Comparison of ENCODE assay signal across 11 cellular contexts in the genomic region with DNA sequence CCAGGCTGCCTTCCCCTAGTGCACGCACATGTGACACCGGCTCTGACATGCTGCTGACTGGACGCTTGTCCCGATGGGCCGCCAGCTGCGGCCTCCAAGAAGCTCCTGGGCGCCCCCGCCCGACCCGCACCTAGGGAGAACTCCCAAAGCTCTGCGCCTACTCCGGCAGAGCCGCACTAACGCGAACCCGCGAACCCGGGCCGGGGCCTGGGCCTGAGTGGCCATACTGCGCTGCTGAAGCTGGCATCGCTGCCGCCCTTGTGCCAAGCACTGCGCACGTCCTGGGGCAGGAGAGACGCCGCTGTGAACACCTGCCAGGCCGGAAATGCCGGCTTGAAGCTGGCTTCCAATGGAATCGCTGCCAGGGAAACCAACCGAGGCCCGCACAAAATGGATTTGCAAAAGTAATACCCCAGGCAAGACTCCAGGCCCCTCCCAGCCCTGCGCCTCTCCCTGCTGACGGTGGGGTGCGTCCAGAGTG.
DNase-seq lines count a peak whose midpoint lies in the region; ATAC-seq and TF ChIP-seq lines count a peak whose summit lies in the region.
"Had no signal": no experiment of that assay in that cellular context is flagged by ENCODE, and none has a peak within 500 bp of the region (broad histone marks: within the 10 kb centered on the region; RNA-seq: fewer than 3 reads in every experiment).

No MANE protein-coding gene starts in this region.

- ATAC-seq in Right ventricle myocardium superior (ENCODE audit: poor library complexity) (peak; percentile 71), omental fat pad (ENCODE audit: low FRiP score) (peak; percentile 41)

- no peaks in the 10 kb centered on the region for H3K9me3 ChIP-seq in BE2C

- H3K27me3 ChIP-seq in BE2C = peaks cover 4% of the 10 kb centered on the region; the same call in 1 of the 2 replicates

- no peaks in the 10 kb centered on the region for H3K36me3 ChIP-seq in BE2C

- peak; percentile 21 for DNase-seq in BE2C
- peak; percentile 12 for DNase-seq in NCI-H146 treated with DMSO at 0.1 percent for 48 hours (lab: John Stamatoyannopoulos, UW; ENCODE audit: unreplicated experiment)
- peak; percentile 41 for DNase-seq in Right ventricle myocardium superior
- no peak for DNase-seq in omental fat pad (ENCODE audit: low spot score)
- no peak for DNase-seq in C1 segment of cervical spinal cord (lab: John Stamatoyannopoulos, UW)
- no peak for DNase-seq in AML-193 (lab: John Stamatoyannopoulos, UW)
- no peak for DNase-seq in NCI-H1694 (lab: John Stamatoyannopoulos, UW)
- DNase-seq in T1000 (lab: John Stamatoyannopoulos, UW) = no peak
- DNase-seq: central memory CD4-positive, alpha-beta T cell; NCI-H2081; RPMI8226 had no signal

- no peak overlapping the region for H3K4me3 ChIP-seq in BE2C (ENCODE audit: low read depth, low read length)

- intact Hi-C loops in Right ventricle myocardium superior (cut with DNase I) = no loop called here

- H3K4me1 ChIP-seq in BE2C = no peaks in the 10 kb centered on the region

- TF ChIP-seq CTCF in BE2C (IDR thresholded peaks at IDR 0.05; ENCODE audit: low read depth, low read length) = no peak
- TF ChIP-seq CTCF in omental fat pad (IDR thresholded peaks at IDR 0.05) = no peak

Comparison
In these comparisons a context has a peak if more than half of its experiments do, and no peak if none do; other contexts are left out.
1. DNase-seq: peak in BE2C (single experiment), NCI-H146 treated with DMSO at 0.1 percent for 48 hours (single experiment) and Right ventricle myocardium superior (single experiment); none in omental fat pad (single experiment), C1 segment of cervical spinal cord (0 of 14), AML-193 (0 of 2), NCI-H1694 (single experiment) and T1000 (single experiment).